In genomic region chr19:18417250-18418033, GRCh38 we compare ENCODE assay signal across 1 cellular context.
TF ChIP-seq lines count a peak whose summit lies in the region.

No MANE protein-coding gene starts in this region.

TF ChIP-seq in K562, 482 proteins besides CTCF, POLR2A, EP300 and RAD21 (continued from another document and continues in another):
- TF ChIP-seq ZNF318 (IDR thresholded peaks at IDR 0.05; ENCODE audit: borderline replicate concordance in 1 of 2, low read depth in 1 of 2), result peak in 1 of 2 experiments; percentile 28; a peak in 1 of 4 replicates
- TF ChIP-seq SNAPC5 (CRISPR knock-in tag; IDR thresholded peaks at IDR 0.05), result no peak
- peak; percentile 91 for TF ChIP-seq ETS1 (conservative IDR thresholded peaks at IDR 0.05; ENCODE audit: control insufficient read depth, low read depth, low read length)
- TF ChIP-seq TBP (optimal IDR thresholded peaks at IDR 0.05; ENCODE audit: low read depth, low read length), result peak; percentile 29
- TF ChIP-seq ERF (CRISPR knock-in tag; IDR thresholded peaks at IDR 0.05), result peak; percentile 80; the same call in 1 of the 2 replicates
- TF ChIP-seq HDAC1 (IDR thresholded peaks at IDR 0.05), result peak in 1 of 2 experiments; percentile 38; a peak in 1 of 4 replicates
- peak; percentile 26 for TF ChIP-seq EP400 (IDR thresholded peaks at IDR 0.05)
- peak; percentile 94 for TF ChIP-seq BRD4 (IDR thresholded peaks at IDR 0.05)
- no peak for TF ChIP-seq ZNF511 (CRISPR knock-in tag; IDR thresholded peaks at IDR 0.05)
- TF ChIP-seq KLF1 (tag; IDR thresholded peaks at IDR 0.05), result 0 out of 2 replicates have a peak, but pooled peaks have one; percentile 50
- TF ChIP-seq PHB (CRISPR knock-in tag; IDR thresholded peaks at IDR 0.05), result no peak; the same call in 1 of the 2 replicates
- peak; percentile 18; the same call in 1 of the 2 replicates for TF ChIP-seq MYC (IDR thresholded peaks at IDR 0.05; ENCODE audit: low read depth, low read length)
- no peak; the same call in 1 of the 2 replicates for TF ChIP-seq MYC (CRISPR knock-in tag; IDR thresholded peaks at IDR 0.05; ENCODE audit: borderline replicate concordance, low read depth)
- 0 out of 2 replicates have a peak, but pooled peaks have one; percentile 24 for TF ChIP-seq NR4A1 (CRISPR knock-in tag; IDR thresholded peaks at IDR 0.05)
- peak; percentile 28; the same call in 1 of the 2 replicates for TF ChIP-seq NR4A1 (tag; IDR thresholded peaks at IDR 0.05)
- TF ChIP-seq LEF1 (IDR thresholded peaks at IDR 0.05), result 0 out of 2 replicates have a peak, but pooled peaks have one; percentile 11
- no peak for TF ChIP-seq NR1H2 (CRISPR knock-in tag; IDR thresholded peaks at IDR 0.05)
- TF ChIP-seq SRF (CRISPR knock-in tag; IDR thresholded peaks at IDR 0.05), result peak in 1 of 2 experiments; percentile 24; a peak in 1 of 4 replicates
- TF ChIP-seq PREB (CRISPR knock-in tag; IDR thresholded peaks at IDR 0.05), result no peak
- TF ChIP-seq ZNF589 (CRISPR knock-in tag; IDR thresholded peaks at IDR 0.05; ENCODE audit: low read depth), result no peak
- 0 out of 2 replicates have a peak, but pooled peaks have one; percentile 4 for TF ChIP-seq ZBTB33 (CRISPR knock-in tag; IDR thresholded peaks at IDR 0.05)
- TF ChIP-seq VEZF1 (CRISPR knock-in tag; IDR thresholded peaks at IDR 0.05), result peak; percentile 89
- 0 out of 2 replicates have a peak, but pooled peaks have one; percentile 62 for TF ChIP-seq E2F1 (CRISPR knock-in tag; IDR thresholded peaks at IDR 0.05)
- TF ChIP-seq CREB3L1 (IDR thresholded peaks at IDR 0.05; ENCODE audit: borderline replicate concordance, low read depth), result peak; percentile 69; the same call in 1 of the 2 replicates
- peak; percentile 68; the same call in 1 of the 2 replicates for TF ChIP-seq SIN3B (IDR thresholded peaks at IDR 0.05; ENCODE audit: low read depth)
- TF ChIP-seq ELF1 (tag; IDR thresholded peaks at IDR 0.05), result peak; percentile 76; the same call in 1 of the 2 replicates
- TF ChIP-seq POLR2B (IDR thresholded peaks at IDR 0.05; ENCODE audit: low read depth, partially characterized antibody), result peak; percentile 44
- peak; percentile 58; the same call in 1 of the 2 replicates for TF ChIP-seq ATF7 (IDR thresholded peaks at IDR 0.05)
- TF ChIP-seq ZNF431 (CRISPR knock-in tag; IDR thresholded peaks at IDR 0.05), result no peak
- peak; percentile 72 for TF ChIP-seq ETV5 (CRISPR knock-in tag; IDR thresholded peaks at IDR 0.05; ENCODE audit: low read depth)
- TF ChIP-seq BCOR (IDR thresholded peaks at IDR 0.05), result peak; percentile 88
- TF ChIP-seq TAF1 (IDR thresholded peaks at IDR 0.05; ENCODE audit: control insufficient read depth, extremely low read depth, insufficient read depth, low read length, severe bottlenecking), result peak; percentile 74
- 0 out of 2 replicates have a peak, but pooled peaks have one; percentile 19 for TF ChIP-seq ZBTB2 (IDR thresholded peaks at IDR 0.05)
